8 cellular contexts compared by ENCODE assay signal in genomic region chr7:45573636-45574470, GRCh38. TPM values are rescaled to one million over a fixed set of nuclear protein-coding genes. Genes with fewer than 3 reads are reported as not detected.
DNase-seq lines count a peak whose midpoint lies in the region; ATAC-seq and TF ChIP-seq lines count a peak whose summit lies in the region.

ADCY1 (plus strand) TSS chr7:45574368; CDS start chr7:45574544, 176 bp downstream.

- DNase-seq in HEK293T (ENCODE audit: extremely low spot score), result peak; percentile 78
- peak; percentile 32 for DNase-seq in stimulated activated naive CD8-positive, alpha-beta T cell treated with anti-CD3 and anti-CD28 coated beads, Interleukin-15, Interleukin-2, amounts not matched to agents 100 U/mL and 50 U/mL, for 24 hours

- ATAC-seq in activated T-helper 17 cell treated with anti-CD3 and anti-CD28 coated beads, Interleukin-2, amount 50 U/mL, for 72 hours (replicated peaks), result no peak
- ATAC-seq in stimulated activated naive CD8-positive, alpha-beta T cell treated with anti-CD3 and anti-CD28 coated beads, Interleukin-15, Interleukin-2, amounts not matched to agents 100 U/mL and 50 U/mL, for 24 hours, result no peak
- ATAC-seq in GM18873 (IDR thresholded peaks at IDR 0.05; ENCODE audit: low FRiP score, unreplicated experiment) (no peak), GM18867 (IDR thresholded peaks at IDR 0.05; ENCODE audit: unreplicated experiment) (no peak)
- ATAC-seq in activated CD4-positive, CD25-positive, alpha-beta regulatory T cell treated with anti-CD3 and anti-CD28 coated beads, Interleukin-2, amount 50 U/mL, for 24 hours, result no peak

- H3K27ac Mint-ChIP-seq in activated T-helper 17 cell treated with anti-CD3 and anti-CD28 coated beads, Interleukin-2, amount 50 U/mL, for 72 hours, result no peak within 1 kb of the TSS

- CTCF ChIA-PET in HEK293T (lab: Yijun Ruan, JAX), result no interaction called here

- peak within 1 kb of the TSS; percentile 84 to 92 (median 89) for H3K4me2 ChIP-seq in BLaER1 treated with 17β-estradiol and CSF1 and Interleukin-3, amounts not matched to agents 10 nM and 100 nM

- peak within 1 kb of the TSS; percentile 41 for H3K4me3 Mint-ChIP-seq in activated T-helper 17 cell treated with anti-CD3 and anti-CD28 coated beads, Interleukin-2, amount 50 U/mL, for 72 hours

- H3K9ac ChIP-seq in BLaER1 treated with 17β-estradiol and CSF1 and Interleukin-3, amounts not matched to agents 10 nM and 100 nM, result peak within 1 kb of the TSS; percentile 43 to 77 (median 58); a peak in 20 of 22 replicates
- peak within 1 kb of the TSS; percentile 76 for H3K9ac ChIP-seq in iPS-15b (ENCODE audit: low read depth, low read length)

- peaks cover 0 to 14% (median 9%) of the 10 kb centered on the region in 10 experiments; a peak in 19 of 20 replicates for H3K4me1 ChIP-seq in BLaER1 treated with 17β-estradiol and CSF1 and Interleukin-3, amounts not matched to agents 10 nM and 100 nM
- peaks cover 12% of the 10 kb centered on the region for H3K4me1 ChIP-seq in iPS-15b (ENCODE audit: control insufficient read depth, insufficient read depth, low read length)

- no peaks in the 10 kb centered on the region for H3K36me3 Mint-ChIP-seq in activated T-helper 17 cell treated with anti-CD3 and anti-CD28 coated beads, Interleukin-2, amount 50 U/mL, for 72 hours (ENCODE audit: low read depth)

- no peaks in the 10 kb centered on the region for H3K4me1 Mint-ChIP-seq in activated T-helper 17 cell treated with anti-CD3 and anti-CD28 coated beads, Interleukin-2, amount 50 U/mL, for 72 hours

- H3K36me3 ChIP-seq in BLaER1 treated with 17β-estradiol and CSF1 and Interleukin-3, amounts not matched to agents 10 nM and 100 nM, result no peaks in the 10 kb centered on the region
- H3K36me3 ChIP-seq in iPS-15b (ENCODE audit: control insufficient read depth, insufficient read depth, low read length), result no peaks in the 10 kb centered on the region

- H4K20me1 ChIP-seq in BLaER1 treated with 17β-estradiol and CSF1 and Interleukin-3, amounts not matched to agents 10 nM and 100 nM, result no peaks in the 10 kb centered on the region; a peak in 2 of 22 replicates

- peaks cover 41% of the 10 kb centered on the region for H3K27me3 Mint-ChIP-seq in activated T-helper 17 cell treated with anti-CD3 and anti-CD28 coated beads, Interleukin-2, amount 50 U/mL, for 72 hours

- H3K9me3 ChIP-seq in BLaER1 treated with 17β-estradiol and CSF1 and Interleukin-3, amounts not matched to agents 10 nM and 100 nM (replicated peaks in 1 of 11), result peaks cover 0 to 22% (median 12%) of the 10 kb centered on the region in 11 experiments; a peak in 11 of 22 replicates
- no peaks in the 10 kb centered on the region for H3K9me3 ChIP-seq in iPS-15b (ENCODE audit: control insufficient read depth, insufficient read depth, low read length)

- POLR2A ChIA-PET in HEK293T (lab: Yijun Ruan, JAX), result interaction anchor here (1.6 kb wide), 1 partner anchor 10 kb away, joined by 3 read pairs; no protein-coding TSS in a partner anchor

- H3K27me3 ChIP-seq in BLaER1 treated with 17β-estradiol and CSF1 and Interleukin-3, amounts not matched to agents 10 nM and 100 nM, result peaks cover 22 to 31% (median 28%) of the 10 kb centered on the region in 11 experiments
- H3K27me3 ChIP-seq in iPS-15b (ENCODE audit: control insufficient read depth, insufficient read depth, low read length), result peaks cover 48% of the 10 kb centered on the region

- H3K27ac ChIP-seq in BLaER1 treated with 17β-estradiol and CSF1 and Interleukin-3, amounts not matched to agents 10 nM and 100 nM, result peak within 1 kb of the TSS in 3 of 11 experiments; percentile 32 to 54 (median 37); a peak in 2 of 22 replicates

- H3K4me3 ChIP-seq in BLaER1 treated with 17β-estradiol and CSF1 and Interleukin-3, amounts not matched to agents 10 nM and 100 nM, result peak within 1 kb of the TSS; percentile 53 to 72 (median 64)
- H3K4me3 ChIP-seq in iPS-15b (ENCODE audit: low read depth, low read length), result peak within 1 kb of the TSS; percentile 77

- H3K9me3 Mint-ChIP-seq in activated T-helper 17 cell treated with anti-CD3 and anti-CD28 coated beads, Interleukin-2, amount 50 U/mL, for 72 hours, result no peaks in the 10 kb centered on the region

TF ChIP-seq in HEK293T, 16 proteins besides CTCF, POLR2A, EP300 and RAD21:
- no peak for TF ChIP-seq LEF1 (IDR thresholded peaks at IDR 0.05; ENCODE audit: borderline replicate concordance)
- TF ChIP-seq SUZ12 (IDR thresholded peaks at IDR 0.05), result no peak
- no peak for TF ChIP-seq NFRKB (IDR thresholded peaks at IDR 0.05)
- peak; percentile 36; the same call in 1 of the 2 replicates for TF ChIP-seq L3MBTL2 (conservative IDR thresholded peaks at IDR 0.05)
- no peak for TF ChIP-seq HDGF (IDR thresholded peaks at IDR 0.05; ENCODE audit: borderline replicate concordance)
- TF ChIP-seq ZNF384 (IDR thresholded peaks at IDR 0.05), result no peak

RNA-seq across cellular contexts. Expression of gene ADCY1, which starts in this region (rescaled TPM):
- 1 to 10 TPM; 1.6 to 6.3 TPM for total RNA-seq in activated T-helper 17 cell treated with anti-CD3 and anti-CD28 coated beads, Interleukin-2, amount 50 U/mL, for 72 hours
